In the genomic region with DNA sequence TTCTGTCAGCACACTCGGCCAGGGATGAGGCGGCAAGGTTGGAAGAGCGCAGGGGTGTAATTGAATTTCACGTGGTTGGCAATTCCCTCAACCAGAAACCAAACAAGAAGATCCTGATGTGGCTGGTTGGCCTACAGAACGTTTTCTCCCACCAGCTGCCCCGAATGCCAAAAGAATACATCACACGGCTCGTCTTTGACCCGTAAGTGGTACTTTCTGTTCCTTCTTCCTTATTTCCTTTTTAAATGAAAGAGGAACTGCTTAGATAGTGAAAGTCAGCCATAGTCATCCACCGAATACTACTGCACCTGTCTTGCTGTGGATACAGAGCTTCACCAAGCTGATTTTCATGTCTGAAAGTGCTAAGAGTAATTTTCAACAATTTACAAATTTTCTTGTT, we compare ENCODE assay signal across 8 cellular contexts.
DNase-seq lines count a peak whose midpoint lies in the region; ATAC-seq lines count a peak whose summit lies in the region.

No MANE protein-coding gene starts in this region.

- peaks cover 4% of the 10 kb centered on the region in 2 donors for H3K36me3 Mint-ChIP-seq in activated T-cell treated with anti-CD3 and anti-CD28 coated beads, Interleukin-2, amount 50 U/mL, for 72 hours (ENCODE audit: insufficient read depth in 2 of 2)

- no peaks in the 10 kb centered on the region for H3K4me1 Mint-ChIP-seq in activated T-cell treated with anti-CD3 and anti-CD28 coated beads, Interleukin-2, amount 50 U/mL, for 72 hours (ENCODE audit: low read depth)

- no peaks in the 10 kb centered on the region for H3K9me3 Mint-ChIP-seq in activated T-cell treated with anti-CD3 and anti-CD28 coated beads, Interleukin-2, amount 50 U/mL, for 72 hours

- H3K27me3 Mint-ChIP-seq in activated T-cell treated with anti-CD3 and anti-CD28 coated beads, Interleukin-2, amount 50 U/mL, for 72 hours (ENCODE audit: low read depth) = no peaks in the 10 kb centered on the region

- no peaks in the 10 kb centered on the region for H3K4me1 ChIP-seq in HAP-1

- no peaks in the 10 kb centered on the region for H3K27me3 ChIP-seq in HAP-1 (ENCODE audit: low read depth)

- ATAC-seq in GM19025 (IDR thresholded peaks at IDR 0.05; ENCODE audit: low read depth, unreplicated experiment) (peak; percentile 98), HG02852 (IDR thresholded peaks at IDR 0.05; ENCODE audit: unreplicated experiment) (peak; percentile 100)
- ATAC-seq in activated T-cell treated with anti-CD3 and anti-CD28 coated beads, Interleukin-2, amount 50 U/mL, for 72 hours (replicated peaks in 1 of 2) = no peak

- in situ Hi-C loops in HAP-1 (cut with MboI; ENCODE audit: low sequenced_read_pairs) = no loop called here

- H3K27ac Mint-ChIP-seq in activated T-cell treated with anti-CD3 and anti-CD28 coated beads, Interleukin-2, amount 50 U/mL, for 72 hours = no peak overlapping the region

- DNase-seq in NOMO-1 treated with DMSO at 0.1 percent for 48 hours (lab: John Stamatoyannopoulos, UW; ENCODE audit: unreplicated experiment) = peak; percentile 92
- DNase-seq in pons (ENCODE audit: low spot score) = peak; percentile 80
- DNase-seq in amniotic stem cell (lab: John Stamatoyannopoulos, UW) = no peak
- DNase-seq in activated T-cell treated with anti-CD3 and anti-CD28 coated beads, Interleukin-2, amount 50 U/mL, for 72 hours = no peak
- no peak for DNase-seq in HAP-1 (ENCODE audit: low spot score in 2 of 2)
- DNase-seq in NCI-H187 treated with DMSO at 0.1 percent for 48 hours (lab: John Stamatoyannopoulos, UW) = no peak

- H3K36me3 ChIP-seq in HAP-1 (replicated peaks) = 0 out of 2 replicates have a peak, but pooled peaks cover 10% of the 10 kb centered on the region

- H3K4me3 ChIP-seq in HAP-1 = no peak overlapping the region

- H3K9me3 ChIP-seq in HAP-1 = no peaks in the 10 kb centered on the region

- H3K4me3 Mint-ChIP-seq in activated T-cell treated with anti-CD3 and anti-CD28 coated beads, Interleukin-2, amount 50 U/mL, for 72 hours = no peak overlapping the region

Comparison
In these comparisons a context has a peak if more than half of its experiments do, and no peak if none do; other contexts are left out.
1. ATAC-seq: peak in GM19025 (single experiment) and HG02852 (single experiment); none in activated T-cell treated with anti-CD3 and anti-CD28 coated beads, Interleukin-2, amount 50 U/mL, for 72 hours (0 of 2).
2. DNase-seq: peak in NOMO-1 treated with DMSO at 0.1 percent for 48 hours (single experiment) and pons (single experiment); none in amniotic stem cell (single experiment), activated T-cell treated with anti-CD3 and anti-CD28 coated beads, Interleukin-2, amount 50 U/mL, for 72 hours (0 of 2), HAP-1 (0 of 2) and NCI-H187 treated with DMSO at 0.1 percent for 48 hours (single experiment).